In genomic region chr9:136728548-136729123, GRCh38 we compare ENCODE assay signal across 1 cellular context.
A peak's percentile ranks its signal among the peaks of the same experiment; 100 is the strongest.
TF ChIP-seq lines count a peak whose summit lies in the region.

No MANE protein-coding gene starts in this region.

TF ChIP-seq in A549, 52 proteins besides CTCF, POLR2A, EP300 and RAD21 (continued from another document):
- TF ChIP-seq E2F6 (IDR thresholded peaks at IDR 0.05; ENCODE audit: borderline replicate concordance, low read depth) (peak; percentile 47; the same call in 1 of the 2 replicates), CHD4 (IDR thresholded peaks at IDR 0.05; ENCODE audit: borderline replicate concordance) (no peak)
TF ChIP-seq in A549: peak in this region for 3.
